Comparison of ENCODE assay signal across 8 cellular contexts in the genomic region with DNA sequence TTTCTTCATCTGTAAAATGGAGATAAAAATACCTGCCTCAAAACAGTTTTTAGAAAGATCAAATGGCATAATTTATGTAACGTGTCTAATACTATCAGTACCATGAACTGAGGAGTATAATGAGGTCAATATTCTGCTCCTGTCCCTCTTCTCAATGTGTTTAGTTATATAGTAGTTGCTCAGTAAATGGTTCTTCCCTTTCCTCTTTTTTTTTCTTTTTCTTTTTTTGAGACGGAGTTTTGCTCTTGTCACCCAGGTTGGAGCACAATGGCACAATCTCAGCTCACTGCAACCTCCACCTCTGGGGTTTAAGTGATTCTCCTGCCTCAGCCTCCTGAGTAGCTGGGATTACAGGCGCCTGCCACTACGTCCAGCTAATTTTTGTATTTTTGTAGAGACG. TPM values are rescaled to one million over a fixed set of nuclear protein-coding genes. Genes with fewer than 3 reads are reported as not detected.
DNase-seq lines count a peak whose midpoint lies in the region; ATAC-seq and TF ChIP-seq lines count a peak whose summit lies in the region.

No MANE protein-coding gene starts in this region.

- no peak overlapping the region for H3K27ac ChIP-seq in left ventricle myocardium inferior (replicated peaks)
- no peak overlapping the region for H3K27ac ChIP-seq in thoracic aorta
- H3K27ac ChIP-seq in upper lobe of right lung: no peak overlapping the region

- no peak overlapping the region for H3K9ac ChIP-seq in iPS-15b (ENCODE audit: low read depth, low read length)

- H3K36me3 ChIP-seq in left ventricle myocardium inferior: no peaks in the 10 kb centered on the region
- no peaks in the 10 kb centered on the region for H3K36me3 ChIP-seq in iPS-15b (ENCODE audit: control insufficient read depth, insufficient read depth, low read length)
- H3K36me3 ChIP-seq in thoracic aorta: no peaks in the 10 kb centered on the region
- no peaks in the 10 kb centered on the region for H3K36me3 ChIP-seq in upper lobe of right lung

- H3K4me1 ChIP-seq in left ventricle myocardium inferior: peaks cover 61% of the 10 kb centered on the region
- no peaks in the 10 kb centered on the region for H3K4me1 ChIP-seq in iPS-15b (ENCODE audit: control insufficient read depth, insufficient read depth, low read length)
- H3K4me1 ChIP-seq in thoracic aorta (ENCODE audit: control insufficient read depth in 1 of 2, low read depth in 2 of 2): peaks cover 7 to 16% of the 10 kb centered on the region in 2 donors
- peaks cover 9% of the 10 kb centered on the region for H3K4me1 ChIP-seq in upper lobe of right lung

- intact Hi-C loops in left ventricle myocardium inferior (cut with micrococcal nuclease): no loop called here
- intact Hi-C loops in left ventricle myocardium superior (cut with micrococcal nuclease): loop anchor here (10.0 kb wide), 1 partner anchor 215 kb away; no protein-coding TSS in a partner anchor
- intact Hi-C loops in upper lobe of right lung (cut with DNase I): no loop called here

- DNase-seq in left ventricle myocardium inferior (no peak), left ventricle myocardium superior (no peak), thoracic aorta (ENCODE audit: low spot score) (no peak), HPDE6-E6E7 (ENCODE audit: extremely low spot score) (no peak), upper lobe of right lung (no peak)

- no peaks in the 10 kb centered on the region for H3K9me3 ChIP-seq in left ventricle myocardium inferior (replicated peaks)
- no peaks in the 10 kb centered on the region for H3K9me3 ChIP-seq in iPS-15b (ENCODE audit: control insufficient read depth, insufficient read depth, low read length)
- no peaks in the 10 kb centered on the region for H3K9me3 ChIP-seq in thoracic aorta
- H3K9me3 ChIP-seq in upper lobe of right lung: no peaks in the 10 kb centered on the region

- H3K27me3 ChIP-seq in left ventricle myocardium inferior (ENCODE audit: low read depth): no peaks in the 10 kb centered on the region
- H3K27me3 ChIP-seq in iPS-15b (ENCODE audit: control insufficient read depth, insufficient read depth, low read length): no peaks in the 10 kb centered on the region
- no peaks in the 10 kb centered on the region for H3K27me3 ChIP-seq in thoracic aorta (replicated peaks; ENCODE audit: insufficient read depth)
- no peaks in the 10 kb centered on the region for H3K27me3 ChIP-seq in upper lobe of right lung

- TF ChIP-seq CTCF in left ventricle myocardium inferior (IDR thresholded peaks at IDR 0.05; ENCODE audit: borderline replicate concordance): no peak
- no peak for TF ChIP-seq CTCF in WI38 (IDR thresholded peaks at IDR 0.05; ENCODE audit: low read depth, low read length)
- no peak for TF ChIP-seq CTCF in thoracic aorta (IDR thresholded peaks at IDR 0.05)
- TF ChIP-seq CTCF in upper lobe of right lung (IDR thresholded peaks at IDR 0.05): no peak

- H3K4me3 ChIP-seq in left ventricle myocardium inferior: peak overlapping the region; percentile 81
- H3K4me3 ChIP-seq in WI38 (ENCODE audit: low read depth, low read length): peak overlapping the region; percentile 80
- peak overlapping the region; percentile 71 for H3K4me3 ChIP-seq in iPS-15b (ENCODE audit: low read depth, low read length)
- H3K4me3 ChIP-seq in thoracic aorta: peak overlapping the region; percentile 88
- no peak overlapping the region for H3K4me3 ChIP-seq in upper lobe of right lung

- ATAC-seq in left ventricle myocardium superior: no peak
- ATAC-seq in thoracic aorta (ENCODE audit: insufficient number of reproducible peaks, low FRiP score, low read depth): no peak
- ATAC-seq in HG02970 (IDR thresholded peaks at IDR 0.05; ENCODE audit: low FRiP score, unreplicated experiment): no peak
- no peak for ATAC-seq in upper lobe of right lung

RNA-seq across cellular contexts. Expression of a gene that starts 1.3 kb away (rescaled TPM):
- total RNA-seq in left ventricle myocardium inferior (30.4 TPM), left ventricle myocardium superior (34.5 TPM), thoracic aorta (10 to 100 TPM; 24.0 to 35.6 TPM), upper lobe of right lung (44.5 TPM)
